10 cellular contexts compared by ENCODE assay signal in genomic region chr4:1329408-1330371, GRCh38. TPM values are rescaled to one million over a fixed set of nuclear protein-coding genes. Genes with fewer than 3 reads are reported as not detected.
DNase-seq lines count a peak whose midpoint lies in the region; ATAC-seq and TF ChIP-seq lines count a peak whose summit lies in the region.
"Had no signal": no experiment of that assay in that cellular context is flagged by ENCODE, and none has a peak within 500 bp of the region (broad histone marks: within the 10 kb centered on the region; RNA-seq: fewer than 3 reads in every experiment).

No MANE protein-coding gene starts in this region.

- H3K18ac ChIP-seq in mesenchymal stem cell (ENCODE audit: low read depth in 1 of 2, low read length in 2 of 2) = no peak overlapping the region

- peaks cover 4% of the 10 kb centered on the region; the same call in 1 of the 2 replicates for H4K20me1 ChIP-seq in PC-9 (ENCODE audit: insufficient read depth)

- peak overlapping the region; percentile 58 for H3K4me2 ChIP-seq in PC-9
- H3K4me2 ChIP-seq in mesenchymal stem cell (ENCODE audit: low read length, poor library complexity, severe bottlenecking) = no peak overlapping the region
- H3K4me2 ChIP-seq: neural progenitor cell had no signal

- peaks cover 59% of the 10 kb centered on the region for H3F3A ChIP-seq in PC-9 (ENCODE audit: insufficient read depth, low read depth)

- H2AK5ac ChIP-seq in mesenchymal stem cell (ENCODE audit: low read length, severe bottlenecking) = peak overlapping the region; percentile 89

- H2AFZ ChIP-seq in PC-9 (no peak overlapping the region; the same call in 1 of the 2 replicates), mesenchymal stem cell (ENCODE audit: low read depth, low read length) (no peak overlapping the region)
- H2AFZ ChIP-seq: neural progenitor cell had no signal

- ATAC-seq in HG03159 (IDR thresholded peaks at IDR 0.05; ENCODE audit: unreplicated experiment) = no peak
- ATAC-seq in HG02571 (IDR thresholded peaks at IDR 0.05; ENCODE audit: unreplicated experiment) = no peak
- no peak for ATAC-seq in HG03045 (IDR thresholded peaks at IDR 0.05; ENCODE audit: unreplicated experiment)
- ATAC-seq: Right ventricle myocardium inferior had no signal

- no peak overlapping the region for H2BK15ac ChIP-seq in mesenchymal stem cell (ENCODE audit: low read depth, poor library complexity, severe bottlenecking)

- H3K27me3 ChIP-seq in PC-9 (ENCODE audit: insufficient read depth, low read depth) (no peaks in the 10 kb centered on the region), mesenchymal stem cell (ENCODE audit: control insufficient read depth in 1 of 2, insufficient read depth in 1 of 2, low read length in 2 of 2) (no peaks in the 10 kb centered on the region)
- H3K27me3 ChIP-seq: neural progenitor cell had no signal

- H3K9me2 ChIP-seq in PC-9 (ENCODE audit: insufficient read depth) = no peaks in the 10 kb centered on the region

- DNase-seq in COLO668 (lab: John Stamatoyannopoulos, UW; ENCODE audit: unreplicated experiment) = peak; percentile 46
- DNase-seq in PC-9 = peak; percentile 92 to 97
- DNase-seq in astrocyte of the hippocampus (ENCODE audit: low read depth, low spot score) = peak; percentile 51
- no peak for DNase-seq in mesenchymal stem cell
- DNase-seq in NCI-H2029 (lab: John Stamatoyannopoulos, UW) = no peak

- no peak for TF ChIP-seq CTCF in PC-9 (conservative IDR thresholded peaks at IDR 0.05)

- no peak overlapping the region for H4K91ac ChIP-seq in mesenchymal stem cell (ENCODE audit: low read length)

- H3K9me3 ChIP-seq in PC-9 (ENCODE audit: insufficient read depth, low read depth) (no peaks in the 10 kb centered on the region), mesenchymal stem cell (ENCODE audit: control insufficient read depth, low read length) (peaks cover 6% of the 10 kb centered on the region)

- no peak overlapping the region for H3K14ac ChIP-seq in mesenchymal stem cell (ENCODE audit: low read length in 2 of 2)

- H3K4me3 ChIP-seq in PC-9 = no peak overlapping the region
- H3K4me3 ChIP-seq in mesenchymal stem cell (ENCODE audit: insufficient read depth in 1 of 2, low read depth in 1 of 2, low read length in 2 of 2) = no peak overlapping the region
- H3K4me3 ChIP-seq: neural progenitor cell had no signal

- no peak overlapping the region for H3K9ac ChIP-seq in mesenchymal stem cell (ENCODE audit: low read length)
- H3K9ac ChIP-seq: neural progenitor cell had no signal

- H3K36me3 ChIP-seq in PC-9 (ENCODE audit: low read depth) = peaks cover 6% of the 10 kb centered on the region; the same call in 1 of the 2 replicates
- peaks cover 83 to 91% of the 10 kb centered on the region in 2 experiments for H3K36me3 ChIP-seq in mesenchymal stem cell (ENCODE audit: control insufficient read depth in 1 of 2, insufficient read depth in 2 of 2, low read depth in 1 of 2, low read length in 2 of 2)
- H3K36me3 ChIP-seq: neural progenitor cell had no signal

- H2BK5ac ChIP-seq in mesenchymal stem cell (ENCODE audit: low read depth, low read length, poor library complexity, severe bottlenecking) = peak overlapping the region; percentile 77

- H3K79me1 ChIP-seq in mesenchymal stem cell (replicated peaks; ENCODE audit: low read length, poor library complexity, severe bottlenecking) = peaks cover 50% of the 10 kb centered on the region

- TSS peak; percentile 38 for BruUV-seq in PC-9 (replicated peaks; lab: Mats Ljungman, UMichigan)

- intact Hi-C loops in PC-9 (cut with micrococcal nuclease; ENCODE audit: unreplicated experiment) = loop anchor here (1.0 to 10.0 kb wide), 3 partner anchors 16 to 285 kb away; partner anchors contain the start of gene MAEA

- H3K79me2 ChIP-seq in PC-9 (ENCODE audit: low read depth) = peaks cover 29% of the 10 kb centered on the region

- CTCF ChIA-PET in PC-9 (lab: Charles Lee) = interaction anchor here (0.6 kb wide), 1 partner anchor 1088 kb away, joined by 3 read pairs; no protein-coding TSS in a partner anchor

- POLR2A ChIA-PET in PC-9 (lab: Charles Lee; ENCODE audit: unreplicated experiment) = interaction anchor here (0.6 to 1.6 kb wide), 6 partner anchors 17 to 559 kb away, joined by 3 to 13 read pairs (median 4); partner anchors contain the start of gene UVSSA

- no peak overlapping the region for H4K8ac ChIP-seq in mesenchymal stem cell (ENCODE audit: low read length)

- H2BK120ac ChIP-seq in mesenchymal stem cell (ENCODE audit: low read depth, low read length) = no peak overlapping the region

- no peak overlapping the region for H3K23ac ChIP-seq in mesenchymal stem cell (ENCODE audit: low read length in 2 of 2)

- H3K4me1 ChIP-seq in PC-9 (replicated peaks; ENCODE audit: insufficient read depth) (peaks cover 32% of the 10 kb centered on the region), mesenchymal stem cell (ENCODE audit: control insufficient read depth, insufficient read depth, low read depth, low read length) (peaks cover 43% of the 10 kb centered on the region)
- H3K4me1 ChIP-seq: neural progenitor cell had no signal

- no peak overlapping the region for H3K4ac ChIP-seq in mesenchymal stem cell (ENCODE audit: low read depth in 1 of 2, low read length in 2 of 2)

- no peak overlapping the region for H2BK12ac ChIP-seq in mesenchymal stem cell (ENCODE audit: low read length in 2 of 2)

- peak overlapping the region; percentile 85 for H3K27ac ChIP-seq in PC-9
- peak overlapping the region; percentile 88 for H3K27ac ChIP-seq in mesenchymal stem cell (ENCODE audit: low read length, poor library complexity, severe bottlenecking)
- H3K27ac ChIP-seq: neural progenitor cell had no signal

- 95% methylated on average over 33 of the region's 34 CpGs for WGBS in mesenchymal stem cell

RNA-seq across cellular contexts. Expression of gene UVSSA, which starts 17.3 kb away (rescaled TPM):
- 24.3 and 38.7 TPM in 2 replicates for total RNA-seq in PC-9 (2021)
- polyA plus RNA-seq in mesenchymal stem cell (2013, experiment 1 of 2) = 4.8 TPM
- polyA plus RNA-seq in mesenchymal stem cell (2013, experiment 2 of 2) = 4.3 TPM

RNA-seq across cellular contexts. Expression of gene MAEA, which starts 40.0 kb away (rescaled TPM):
- total RNA-seq in PC-9 (2021) = 79.4 and 88.6 TPM in 2 replicates
- polyA plus RNA-seq in mesenchymal stem cell (2013, experiment 1 of 2) = 37.6 TPM
- 37.1 TPM for polyA plus RNA-seq in mesenchymal stem cell (2013, experiment 2 of 2)

Comparison
In these comparisons a context has a peak if more than half of its experiments do, and no peak if none do; other contexts are left out.
1. DNase-seq: peak in COLO668 (single experiment), PC-9 (2 of 2) and astrocyte of the hippocampus (single experiment); none in mesenchymal stem cell (single experiment) and NCI-H2029 (single experiment).